1 cellular context compared by ENCODE assay signal in the genomic region with DNA sequence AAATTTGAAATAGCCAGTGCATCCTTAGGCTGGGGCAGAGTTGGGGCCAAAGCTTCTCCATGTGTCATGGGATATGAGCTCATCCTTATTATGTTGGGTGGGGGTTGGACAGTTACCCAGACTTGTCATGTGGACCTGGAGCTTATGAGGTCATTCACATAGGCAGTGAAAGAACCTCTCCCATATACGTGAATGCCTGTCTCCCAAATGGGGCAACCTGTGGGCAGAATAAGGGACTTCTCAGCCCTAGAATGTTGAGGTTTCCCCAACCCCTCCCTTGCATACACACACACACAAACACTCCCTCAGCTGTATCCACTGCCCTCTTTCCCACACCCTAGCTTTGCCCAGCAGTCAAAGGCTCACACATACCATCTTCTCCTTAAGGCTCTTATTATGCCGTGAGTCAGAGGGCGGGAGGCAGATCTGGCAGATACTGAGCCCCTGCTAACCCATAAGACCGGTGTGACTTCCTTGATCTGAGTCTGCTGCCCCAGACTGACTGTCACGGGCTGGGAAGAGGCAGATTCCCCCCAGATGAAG.
A peak's percentile ranks its signal among the peaks of the same experiment; 100 is the strongest.
TF ChIP-seq lines count a peak whose summit lies in the region.

No MANE protein-coding gene starts in this region.

TF ChIP-seq in GM12878, 131 proteins besides CTCF, POLR2A, EP300 and RAD21:
- TF ChIP-seq ZNF217 (IDR thresholded peaks at IDR 0.05) (no peak), ATF7 (IDR thresholded peaks at IDR 0.05; ENCODE audit: low read depth) (peak; percentile 22; the same call in 1 of the 2 replicates)
